Comparison of ENCODE assay signal across 1 cellular context in genomic region chr20:3603108-3603507, GRCh38.
TF ChIP-seq lines count a peak whose summit lies in the region.

No MANE protein-coding gene starts in this region.

TF ChIP-seq in GM23338, 12 proteins besides CTCF, POLR2A, EP300 and RAD21 (continued from another document):
- TF ChIP-seq ZNF462 (CRISPR knock-in tag; IDR thresholded peaks at IDR 0.05) (no peak), CREB1 (CRISPR knock-in tag; IDR thresholded peaks at IDR 0.05; ENCODE audit: low read depth) (no peak), POLR2AphosphoS5 (IDR thresholded peaks at IDR 0.05; ENCODE audit: low read depth) (no peak), NANOG (IDR thresholded peaks at IDR 0.05; ENCODE audit: borderline replicate concordance) (no peak), ZNF331 (CRISPR knock-in tag; IDR thresholded peaks at IDR 0.05; ENCODE audit: low read depth) (no peak)
